ENCODE assay signal across 19 cellular contexts in the genomic region with DNA sequence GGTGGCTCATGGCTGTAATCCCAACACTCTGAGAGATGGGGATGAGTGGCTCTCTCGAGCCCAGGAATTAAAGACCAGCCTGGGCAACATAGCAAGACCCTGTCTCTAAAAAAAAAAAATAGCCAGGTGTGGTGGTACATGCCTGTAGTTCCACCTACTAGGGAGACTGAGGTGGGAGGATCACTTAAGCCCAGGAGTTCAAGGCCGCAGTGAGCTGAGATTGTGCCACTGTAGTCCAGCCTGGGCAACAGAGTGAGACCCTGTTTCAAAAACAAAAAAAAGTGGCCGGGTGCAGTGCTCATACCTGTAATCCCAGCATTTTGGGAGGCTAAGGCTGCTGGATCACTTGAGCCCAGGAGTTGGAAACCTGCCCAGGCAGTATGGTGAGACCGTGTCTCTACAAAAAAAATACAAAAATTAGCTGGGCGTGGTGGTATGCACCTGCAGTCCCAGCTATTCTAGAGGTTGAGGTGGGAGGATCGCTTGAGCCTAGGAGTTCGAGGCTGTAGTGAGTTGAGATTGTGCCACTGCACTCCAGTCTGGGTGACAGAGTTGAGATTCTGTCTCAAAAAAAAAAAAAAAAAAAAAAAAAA. TPM values are rescaled to one million over a fixed set of nuclear protein-coding genes. Genes with fewer than 3 reads are reported as not detected.
A peak's percentile ranks its signal among the peaks of the same experiment; 100 is the strongest.
DNase-seq lines count a peak whose midpoint lies in the region; ATAC-seq, FAIRE-seq and TF ChIP-seq lines count a peak whose summit lies in the region.
"Had no signal": no experiment of that assay in that cellular context is flagged by ENCODE, and none has a peak within 500 bp of the region (broad histone marks: within the 10 kb centered on the region; RNA-seq: fewer than 3 reads in every experiment).

No MANE protein-coding gene starts in this region.

- ATAC-seq in HepG2 (no peak), right lobe of liver (no peak), T-helper 17 cell (no peak), GM18520 (IDR thresholded peaks at IDR 0.05; ENCODE audit: unreplicated experiment) (no peak)
- no peak for ATAC-seq in effector memory CD8-positive, alpha-beta T cell (replicated peaks)
- ATAC-seq: sciatic nerve had no signal

- no peaks in the 10 kb centered on the region for H3K79me2 ChIP-seq in HepG2 (ENCODE audit: insufficient read depth, low read length)

- H3K9me3 Mint-ChIP-seq in effector memory CD8-positive, alpha-beta T cell: no peaks in the 10 kb centered on the region

- TF ChIP-seq RAD21 in HepG2 (CRISPR knock-in tag; IDR thresholded peaks at IDR 0.05): no peak

- H3K36me3 ChIP-seq in HepG2 (replicated peaks in 1 of 2; ENCODE audit: control insufficient read depth in 1 of 2, insufficient read depth in 2 of 2, low read length in 2 of 2) (no peaks in the 10 kb centered on the region), right lobe of liver (no peaks in the 10 kb centered on the region), testis (ENCODE audit: low read depth, missing control alignments) (no peaks in the 10 kb centered on the region), uterus (no peaks in the 10 kb centered on the region)
- H3K36me3 ChIP-seq: adrenal gland, MG63, Peyer's patch had no signal

- 44% methylated on average over 7 of the region's 7 CpGs for whole genome bisulfite sequencing in HepG2 (ENCODE audit: low lambda C conversion rate)
- WGBS in right lobe of liver (ENCODE audit: insufficient coverage, low coverage, low lambda C conversion rate, missing lambda C conversion rate): 77% methylated on average over 6 of the region's 7 CpGs
- 86% methylated on average over 7 of the region's 7 CpGs for WGBS in testis, 2 donors

- H3K9ac ChIP-seq in HepG2 (ENCODE audit: insufficient read depth, low read depth, low read length): no peak overlapping the region

- no peak overlapping the region for H3K27ac ChIP-seq in HepG2 (ENCODE audit: extremely low read length, insufficient read depth, low read length)
- H3K27ac ChIP-seq in right lobe of liver: no peak overlapping the region
- no peak overlapping the region for H3K27ac ChIP-seq in testis
- no peak overlapping the region for H3K27ac ChIP-seq in uterus
- H3K27ac ChIP-seq: adrenal gland had no signal

- BruUV-seq in HepG2 (replicated peaks; lab: Mats Ljungman, UMichigan): no TSS peak

- intact Hi-C loops in HepG2 (cut with micrococcal nuclease; ENCODE audit: unreplicated experiment) (no loop called here), right lobe of liver (cut with DNase I) (no loop called here), testis (cut with DNase I; ENCODE audit: low total_unique reads) (no loop called here), uterus (cut with DNase I; ENCODE audit: low total_unique reads) (no loop called here)

- TF ChIP-seq POLR2A in HepG2 (IDR thresholded peaks at IDR 0.05; ENCODE audit: insufficient read depth in 1 of 2, low read depth in 2 of 2, low read length in 2 of 2) (no peak), right lobe of liver (IDR thresholded peaks at IDR 0.05) (no peak), testis (IDR thresholded peaks at IDR 0.05) (no peak), uterus (IDR thresholded peaks at IDR 0.05) (no peak)

- H3K4me3 ChIP-seq in HepG2 (replicated peaks in 1 of 3; ENCODE audit: insufficient read depth in 1 of 3, low read depth in 2 of 3, low read length in 3 of 3) (no peak overlapping the region), right lobe of liver (no peak overlapping the region), testis (no peak overlapping the region), uterus (no peak overlapping the region)
- H3K4me3 ChIP-seq: adrenal gland, MG63 had no signal

- H3K27ac Mint-ChIP-seq in T-helper 17 cell: peak overlapping the region; percentile 100
- H3K27ac Mint-ChIP-seq in effector memory CD8-positive, alpha-beta T cell: peak overlapping the region; percentile 94 to 97

- H3K27me3 ChIP-seq in HepG2 (ENCODE audit: control insufficient read depth in 1 of 2, insufficient read depth in 2 of 2, low read length in 2 of 2): peaks cover 0 to 11% of the 10 kb centered on the region in 2 experiments; a peak in 4 of 5 replicates
- no peaks in the 10 kb centered on the region for H3K27me3 ChIP-seq in right lobe of liver
- no peaks in the 10 kb centered on the region for H3K27me3 ChIP-seq in testis
- no peaks in the 10 kb centered on the region for H3K27me3 ChIP-seq in uterus
- H3K27me3 ChIP-seq: adrenal gland, MG63, Peyer's patch had no signal

- H3K4me1 Mint-ChIP-seq in T-helper 17 cell: peaks cover 73% of the 10 kb centered on the region
- peaks cover 76 to 77% of the 10 kb centered on the region in 2 donors for H3K4me1 Mint-ChIP-seq in effector memory CD8-positive, alpha-beta T cell (ENCODE audit: low read depth in 2 of 2)

- no peak overlapping the region for H3K4me2 ChIP-seq in HepG2 (ENCODE audit: low read depth, low read length)

- no peak for FAIRE-seq in HepG2 (lab: Jason Lieb, UNC)
- FAIRE-seq: endometrium had no signal

- peak overlapping the region; percentile 98 for H3K4me3 Mint-ChIP-seq in T-helper 17 cell
- H3K4me3 Mint-ChIP-seq in effector memory CD8-positive, alpha-beta T cell: peak overlapping the region; percentile 87 to 88

- H3K4me1 ChIP-seq in HepG2 (ENCODE audit: insufficient read depth, low read length): peaks cover 51% of the 10 kb centered on the region
- H3K4me1 ChIP-seq in right lobe of liver: no peaks in the 10 kb centered on the region
- H3K4me1 ChIP-seq in testis: no peaks in the 10 kb centered on the region
- no peaks in the 10 kb centered on the region for H3K4me1 ChIP-seq in uterus
- H3K4me1 ChIP-seq: adrenal gland had no signal

- POLR2A ChIA-PET in HepG2 (lab: Yijun Ruan, JAX): no interaction called here

- H3K27me3 Mint-ChIP-seq in T-helper 17 cell: no peaks in the 10 kb centered on the region
- no peaks in the 10 kb centered on the region for H3K27me3 Mint-ChIP-seq in effector memory CD8-positive, alpha-beta T cell

- in situ Hi-C loops in HepG2 (cut with HindIII; ENCODE audit: extremely low pct_ligation_motif_present, low pct_unique_long_range_greater_than_20kb): no loop called here

- no peaks in the 10 kb centered on the region for H4K20me1 ChIP-seq in HepG2 (ENCODE audit: insufficient read depth, low read length)

- no peak for TF ChIP-seq CTCF in HepG2 (CRISPR knock-in tag; IDR thresholded peaks at IDR 0.05)
- TF ChIP-seq CTCF in right lobe of liver (IDR thresholded peaks at IDR 0.05): no peak
- no peak for TF ChIP-seq CTCF in testis (IDR thresholded peaks at IDR 0.05)
- TF ChIP-seq CTCF in uterus (IDR thresholded peaks at IDR 0.05): no peak

- no peaks in the 10 kb centered on the region for H3K9me3 ChIP-seq in HepG2 (ENCODE audit: low read length)
- H3K9me3 ChIP-seq in right lobe of liver: no peaks in the 10 kb centered on the region
- H3K9me3 ChIP-seq in T-helper 17 cell (ENCODE audit: control insufficient read depth, low read length, poor library complexity, severe bottlenecking): no peaks in the 10 kb centered on the region
- H3K9me3 ChIP-seq in testis: no peaks in the 10 kb centered on the region
- no peaks in the 10 kb centered on the region for H3K9me3 ChIP-seq in uterus
- H3K9me3 ChIP-seq: adrenal gland, MG63, Peyer's patch had no signal

- no peak overlapping the region for H2AFZ ChIP-seq in HepG2 (ENCODE audit: low read length)

- CTCF ChIA-PET in HepG2 (lab: Yijun Ruan, JAX; ENCODE audit: low intra/inter-chr PET ratio, low total read pairs): no interaction called here

- DNase-seq in HepG2 (ENCODE audit: low spot score): no peak
- no peak for DNase-seq in right lobe of liver
- no peak for DNase-seq in T-helper 17 cell
- no peak for DNase-seq in effector memory CD8-positive, alpha-beta T cell
- no peak for DNase-seq in testis
- DNase-seq in uterus: no peak
- DNase-seq: adrenal gland; AML-193; caudate nucleus; hypothalamus; MG63; midbrain; NCI-H1930; occipital lobe; Peyer's patch; stimulated activated CD4-positive, alpha-beta T cell treated with anti-CD3 and anti-CD28 coated beads, Interleukin-1b, Interleukin-23, amount 100 ng/mL, for 48 hours had no signal

- H3K36me3 Mint-ChIP-seq in T-helper 17 cell (ENCODE audit: low read depth): peaks cover 16% of the 10 kb centered on the region
- H3K36me3 Mint-ChIP-seq in effector memory CD8-positive, alpha-beta T cell (ENCODE audit: insufficient read depth): peaks cover 86% of the 10 kb centered on the region

- TF ChIP-seq EP300 in HepG2 (IDR thresholded peaks at IDR 0.05; ENCODE audit: low read depth in 2 of 2, low read length in 2 of 2) (no peak), HepG2 (CRISPR knock-in tag; IDR thresholded peaks at IDR 0.05; ENCODE audit: borderline replicate concordance) (no peak)

RNA-seq across cellular contexts. Expression of gene C16orf54, which starts 3.0 kb away (rescaled TPM):
- total RNA-seq in HepG2 (2016; rRNA removed; fragmentation: Illumina TruSeq; extraction: Trizol) (not detected in 2 replicates), right lobe of liver (1 to 10 TPM in 1 of 6 experiments, under 1 TPM in 5; 0.40 to 1.2 (median 0.66) TPM), T-helper 17 cell (100 to 1,000 TPM; 172 to 259 TPM), testis (under 1 TPM; 0.31 to 0.79 TPM), uterus (1 to 10 TPM in 1 of 4 donors, under 1 TPM in 2, not detected in 1; 0.49 to 5.1 (median 0.97) TPM)
- not detected in 2 replicates for total RNA-seq in HepG2 (2016; cell fraction: cytosol; rRNA removed; fragmentation: Illumina TruSeq; extraction: Trizol; ENCODE audit: low read depth)
- not detected in 2 replicates for total RNA-seq in HepG2 (2016; cell fraction: insoluble cytoplasmic fraction; rRNA removed; fragmentation: Illumina TruSeq; extraction: Trizol)
- not detected in 2 replicates for total RNA-seq in HepG2 (2016; cell fraction: membrane; rRNA removed; fragmentation: Illumina TruSeq; extraction: Trizol)
- total RNA-seq in HepG2 (2016; cell fraction: nucleus; rRNA removed; fragmentation: Illumina TruSeq; extraction: Trizol): not detected in 2 replicates
- polyA plus RNA-seq in HepG2 (2011; rRNA removed) (not detected in 2 replicates), testis (ENCODE audit: insufficient read depth, low read depth, low replicate concordance) (1.1 TPM)
- polyA plus RNA-seq in HepG2 (2011; cell fraction: cytosol; rRNA removed): not detected in 2 replicates
- polyA plus RNA-seq in HepG2 (2011; cell fraction: nucleus; rRNA removed): not detected in 2 replicates
- not detected in 2 replicates for polyA plus RNA-seq in HepG2 (2012)
- not detected in 2 replicates for polyA plus RNA-seq in HepG2 (2016; cell fraction: cytosol; fragmentation: Illumina TruSeq; extraction: Trizol; ENCODE audit: low read depth)
- not detected in 2 replicates for polyA plus RNA-seq in HepG2 (2016; cell fraction: insoluble cytoplasmic fraction; fragmentation: Illumina TruSeq; extraction: Trizol; ENCODE audit: low read depth)
- not detected in 2 replicates for polyA plus RNA-seq in HepG2 (2016; cell fraction: membrane; fragmentation: Illumina TruSeq; extraction: Trizol; ENCODE audit: low read depth)
- polyA plus RNA-seq in HepG2 (2016; cell fraction: nucleus; fragmentation: Illumina TruSeq; extraction: Trizol; ENCODE audit: insufficient read depth, low read depth): not detected in 2 replicates
- polyA minus RNA-seq in HepG2 (2011; rRNA and poly(A)+ RNA removed; ENCODE audit: low replicate concordance): not detected in 2 replicates
- polyA minus RNA-seq in HepG2 (2011; cell fraction: cytosol; rRNA and poly(A)+ RNA removed): not detected in 2 replicates
- polyA minus RNA-seq in HepG2 (2011; cell fraction: nucleus; rRNA and poly(A)+ RNA removed): not detected in 2 replicates

RNA-seq across cellular contexts. Expression of gene ZG16, which starts 35.3 kb away (rescaled TPM):
- total RNA-seq in HepG2 (2016; rRNA removed; fragmentation: Illumina TruSeq; extraction: Trizol) (0.07 and 0.15 TPM in 2 replicates), right lobe of liver (1 to 10 TPM in 4 of 6 experiments, under 1 TPM in 2; 0.06 to 3.1 (median 1.1) TPM), T-helper 17 cell (not detected), testis (under 1 TPM in 1 of 2 donors, not detected in 1; 0.12 TPM), uterus (under 1 TPM in 1 of 4 donors, not detected in 3; under 0.01 TPM)
- total RNA-seq in HepG2 (2016; cell fraction: cytosol; rRNA removed; fragmentation: Illumina TruSeq; extraction: Trizol; ENCODE audit: low read depth): 0.18 and 0.30 TPM in 2 replicates
- 0.09 TPM in 2 replicates for total RNA-seq in HepG2 (2016; cell fraction: insoluble cytoplasmic fraction; rRNA removed; fragmentation: Illumina TruSeq; extraction: Trizol)
- total RNA-seq in HepG2 (2016; cell fraction: membrane; rRNA removed; fragmentation: Illumina TruSeq; extraction: Trizol): 0.17 and 0.22 TPM in 2 replicates
- not detected in 2 replicates for total RNA-seq in HepG2 (2016; cell fraction: nucleus; rRNA removed; fragmentation: Illumina TruSeq; extraction: Trizol)
- polyA plus RNA-seq in HepG2 (2011; rRNA removed) (0.01 and 0.04 TPM in 2 replicates), testis (ENCODE audit: insufficient read depth, low read depth, low replicate concordance) (not detected)
- polyA plus RNA-seq in HepG2 (2011; cell fraction: cytosol; rRNA removed): 0.01 TPM in 1 of 2 replicates, not detected in the other
- polyA plus RNA-seq in HepG2 (2011; cell fraction: nucleus; rRNA removed): not detected in 2 replicates
- polyA plus RNA-seq in HepG2 (2012): 0.11 TPM in 1 of 2 replicates, not detected in the other
- polyA plus RNA-seq in HepG2 (2016; cell fraction: cytosol; fragmentation: Illumina TruSeq; extraction: Trizol; ENCODE audit: low read depth): 0.35 and 0.42 TPM in 2 replicates
- 0.12 and 0.16 TPM in 2 replicates for polyA plus RNA-seq in HepG2 (2016; cell fraction: insoluble cytoplasmic fraction; fragmentation: Illumina TruSeq; extraction: Trizol; ENCODE audit: low read depth)
- polyA plus RNA-seq in HepG2 (2016; cell fraction: membrane; fragmentation: Illumina TruSeq; extraction: Trizol; ENCODE audit: low read depth): 0.26 and 0.42 TPM in 2 replicates
- 0.13 TPM in 1 of 2 replicates, not detected in the other for polyA plus RNA-seq in HepG2 (2016; cell fraction: nucleus; fragmentation: Illumina TruSeq; extraction: Trizol; ENCODE audit: insufficient read depth, low read depth)
- 0.05 TPM in 1 of 2 replicates, not detected in the other for polyA minus RNA-seq in HepG2 (2011; rRNA and poly(A)+ RNA removed; ENCODE audit: low replicate concordance)
- not detected in 2 replicates for polyA minus RNA-seq in HepG2 (2011; cell fraction: cytosol; rRNA and poly(A)+ RNA removed)
- not detected in 2 replicates for polyA minus RNA-seq in HepG2 (2011; cell fraction: nucleus; rRNA and poly(A)+ RNA removed)
- total RNA-seq: occipital lobe, sciatic nerve had no signal

RNA-seq across cellular contexts. Expression of gene KIF22, which starts 47.8 kb away (rescaled TPM):
- total RNA-seq in HepG2 (2016; rRNA removed; fragmentation: Illumina TruSeq; extraction: Trizol) (103 and 118 TPM in 2 replicates), right lobe of liver (10 to 100 TPM in 5 of 6 experiments, 1 to 10 TPM in 1; 9.8 to 27.1 (median 24.7) TPM), T-helper 17 cell (10 to 100 TPM; 74.3 to 89.0 TPM), testis (10 to 100 TPM; 79.8 to 85.1 TPM), uterus (10 to 100 TPM in 3 of 4 donors, 1 to 10 TPM in 1; 5.9 to 70.4 (median 15.8) TPM)
- total RNA-seq in HepG2 (2016; cell fraction: cytosol; rRNA removed; fragmentation: Illumina TruSeq; extraction: Trizol; ENCODE audit: low read depth): 18.5 and 19.7 TPM in 2 replicates
- total RNA-seq in HepG2 (2016; cell fraction: insoluble cytoplasmic fraction; rRNA removed; fragmentation: Illumina TruSeq; extraction: Trizol): 91.9 and 121 TPM in 2 replicates
- total RNA-seq in HepG2 (2016; cell fraction: membrane; rRNA removed; fragmentation: Illumina TruSeq; extraction: Trizol): 25.3 and 25.9 TPM in 2 replicates
- 125 and 140 TPM in 2 replicates for total RNA-seq in HepG2 (2016; cell fraction: nucleus; rRNA removed; fragmentation: Illumina TruSeq; extraction: Trizol)
- polyA plus RNA-seq in HepG2 (2011; rRNA removed) (68.4 and 95.8 TPM in 2 replicates), testis (ENCODE audit: insufficient read depth, low read depth, low replicate concordance) (69.6 TPM)
- 37.5 and 70.2 TPM in 2 replicates for polyA plus RNA-seq in HepG2 (2011; cell fraction: cytosol; rRNA removed)
- polyA plus RNA-seq in HepG2 (2011; cell fraction: nucleus; rRNA removed): 159 and 266 TPM in 2 replicates
- polyA plus RNA-seq in HepG2 (2012): 32.0 and 51.7 TPM in 2 replicates
- 11.4 and 13.1 TPM in 2 replicates for polyA plus RNA-seq in HepG2 (2016; cell fraction: cytosol; fragmentation: Illumina TruSeq; extraction: Trizol; ENCODE audit: low read depth)
- 85.0 and 106 TPM in 2 replicates for polyA plus RNA-seq in HepG2 (2016; cell fraction: insoluble cytoplasmic fraction; fragmentation: Illumina TruSeq; extraction: Trizol; ENCODE audit: low read depth)
- 15.8 and 19.2 TPM in 2 replicates for polyA plus RNA-seq in HepG2 (2016; cell fraction: membrane; fragmentation: Illumina TruSeq; extraction: Trizol; ENCODE audit: low read depth)
- polyA plus RNA-seq in HepG2 (2016; cell fraction: nucleus; fragmentation: Illumina TruSeq; extraction: Trizol; ENCODE audit: insufficient read depth, low read depth): 240 and 250 TPM in 2 replicates
- polyA minus RNA-seq in HepG2 (2011; rRNA and poly(A)+ RNA removed; ENCODE audit: low replicate concordance): 158 and 325 TPM in 2 replicates
- 28.8 and 45.0 TPM in 2 replicates for polyA minus RNA-seq in HepG2 (2011; cell fraction: cytosol; rRNA and poly(A)+ RNA removed)
- 109 and 117 TPM in 2 replicates for polyA minus RNA-seq in HepG2 (2011; cell fraction: nucleus; rRNA and poly(A)+ RNA removed)

Comparison
In these comparisons a context has a peak if more than half of its experiments do, and no peak if none do; other contexts are left out.
1. RNA of gene C16orf54, which starts 3.0 kb away (total RNA-seq): 172 to 259 TPM in T-helper 17 cell; 0.49 to 5.1 TPM in uterus, 0.31 to 0.79 TPM in testis, 0.40 to 1.2 TPM in right lobe of liver and not detected in HepG2; every median in the first group is over 10 times any median in the second.